8 cellular contexts compared by ENCODE assay signal in genomic region chr2:134244587-134244986, GRCh38. TPM values are rescaled to one million over a fixed set of nuclear protein-coding genes. Genes with fewer than 3 reads are reported as not detected.
DNase-seq lines count a peak whose midpoint lies in the region; ATAC-seq, FAIRE-seq and TF ChIP-seq lines count a peak whose summit lies in the region.

No MANE protein-coding gene starts in this region.

- TF ChIP-seq CTCF in VCaP (conservative IDR thresholded peaks at IDR 0.05) (no peak), mesothelial cell of epicardium (IDR thresholded peaks at IDR 0.05; ENCODE audit: unreplicated experiment) (no peak)

- H3K36me3 Mint-ChIP-seq in activated naive CD8-positive, alpha-beta T cell, result peaks cover 2% of the 10 kb centered on the region
- no peaks in the 10 kb centered on the region for H3K36me3 Mint-ChIP-seq in activated naive CD8-positive, alpha-beta T cell treated with anti-CD3 and anti-CD28 coated beads for 36 hours
- H3K36me3 Mint-ChIP-seq in stimulated activated effector memory CD8-positive, alpha-beta T cell treated with anti-CD3 and anti-CD28 coated beads, Interleukin-12 subunit alpha, Interleukin-12 subunit beta, amount 100 ng/mL, for 72 hours, result peaks cover 6% of the 10 kb centered on the region
- H3K36me3 Mint-ChIP-seq in mesothelial cell of epicardium, result no peaks in the 10 kb centered on the region

- peak overlapping the region; percentile 17; the same call in 1 of the 2 replicates for H3K27ac ChIP-seq in VCaP

- H3K27me3 Mint-ChIP-seq in activated naive CD8-positive, alpha-beta T cell, result no peaks in the 10 kb centered on the region
- H3K27me3 Mint-ChIP-seq in activated naive CD8-positive, alpha-beta T cell treated with anti-CD3 and anti-CD28 coated beads for 36 hours, result no peaks in the 10 kb centered on the region
- H3K27me3 Mint-ChIP-seq in mesothelial cell of epicardium (ENCODE audit: low read depth), result no peaks in the 10 kb centered on the region

- intact Hi-C loops in Right ventricle myocardium superior (cut with DNase I), result no loop called here

- peak overlapping the region; percentile 64 for H3K27ac Mint-ChIP-seq in activated naive CD8-positive, alpha-beta T cell
- no peak overlapping the region for H3K27ac Mint-ChIP-seq in activated naive CD8-positive, alpha-beta T cell treated with anti-CD3 and anti-CD28 coated beads for 36 hours
- H3K27ac Mint-ChIP-seq in stimulated activated effector memory CD8-positive, alpha-beta T cell treated with anti-CD3 and anti-CD28 coated beads, Interleukin-12 subunit alpha, Interleukin-12 subunit beta, amount 100 ng/mL, for 72 hours, result no peak overlapping the region
- no peak overlapping the region for H3K27ac Mint-ChIP-seq in mesothelial cell of epicardium

- no peak overlapping the region for H3K4me3 Mint-ChIP-seq in activated naive CD8-positive, alpha-beta T cell
- H3K4me3 Mint-ChIP-seq in activated naive CD8-positive, alpha-beta T cell treated with anti-CD3 and anti-CD28 coated beads for 36 hours, result no peak overlapping the region
- H3K4me3 Mint-ChIP-seq in stimulated activated effector memory CD8-positive, alpha-beta T cell treated with anti-CD3 and anti-CD28 coated beads, Interleukin-12 subunit alpha, Interleukin-12 subunit beta, amount 100 ng/mL, for 72 hours, result no peak overlapping the region
- no peak overlapping the region for H3K4me3 Mint-ChIP-seq in mesothelial cell of epicardium

- peak; percentile 62 for FAIRE-seq in GM12891 (lab: Jason Lieb, UNC)

- peaks cover 83% of the 10 kb centered on the region for H3K4me1 Mint-ChIP-seq in activated naive CD8-positive, alpha-beta T cell (ENCODE audit: low read depth)
- H3K4me1 Mint-ChIP-seq in activated naive CD8-positive, alpha-beta T cell treated with anti-CD3 and anti-CD28 coated beads for 36 hours, result peaks cover 60% of the 10 kb centered on the region
- peaks cover 67% of the 10 kb centered on the region for H3K4me1 Mint-ChIP-seq in stimulated activated effector memory CD8-positive, alpha-beta T cell treated with anti-CD3 and anti-CD28 coated beads, Interleukin-12 subunit alpha, Interleukin-12 subunit beta, amount 100 ng/mL, for 72 hours
- H3K4me1 Mint-ChIP-seq in mesothelial cell of epicardium, result peaks cover 18% of the 10 kb centered on the region

- no peaks in the 10 kb centered on the region for H3K9me3 Mint-ChIP-seq in activated naive CD8-positive, alpha-beta T cell (ENCODE audit: low read depth)
- no peaks in the 10 kb centered on the region for H3K9me3 Mint-ChIP-seq in activated naive CD8-positive, alpha-beta T cell treated with anti-CD3 and anti-CD28 coated beads for 36 hours
- H3K9me3 Mint-ChIP-seq in stimulated activated effector memory CD8-positive, alpha-beta T cell treated with anti-CD3 and anti-CD28 coated beads, Interleukin-12 subunit alpha, Interleukin-12 subunit beta, amount 100 ng/mL, for 72 hours, result no peaks in the 10 kb centered on the region
- no peaks in the 10 kb centered on the region for H3K9me3 Mint-ChIP-seq in mesothelial cell of epicardium

- DNase-seq in activated naive CD8-positive, alpha-beta T cell treated with anti-CD3 and anti-CD28 coated beads for 36 hours, result no peak
- DNase-seq in GM12891 (ENCODE audit: insufficient read length, low spot score) (no peak), Right ventricle myocardium superior (no peak), mesothelial cell of epicardium (ENCODE audit: low spot score in 2 of 2, unreplicated experiment in 2 of 2) (no peak)
- no peak for DNase-seq in stimulated activated effector memory CD8-positive, alpha-beta T cell treated with anti-CD3 and anti-CD28 coated beads, Interleukin-12 subunit alpha, Interleukin-12 subunit beta, amount 100 ng/mL, for 72 hours (ENCODE audit: low spot score in 2 of 2)
- no peak for DNase-seq in activated effector memory CD4-positive, alpha-beta T cell treated with Interleukin-2 at 50 U/mL for 16 hours

- peak; percentile 72 for ATAC-seq in stimulated activated effector memory CD8-positive, alpha-beta T cell treated with anti-CD3 and anti-CD28 coated beads, Interleukin-12 subunit alpha, Interleukin-12 subunit beta, amount 100 ng/mL, for 72 hours
- no peak for ATAC-seq in Right ventricle myocardium superior (ENCODE audit: poor library complexity)

- no peak for TF ChIP-seq POLR2A in GM12891 (IDR thresholded peaks at IDR 0.05; ENCODE audit: low read depth, low read length)

TF ChIP-seq in GM12891, 5 proteins besides CTCF, POLR2A, EP300 and RAD21:
- no peak for TF ChIP-seq POU2F2 (IDR thresholded peaks at IDR 0.05; ENCODE audit: low read depth, low read length)
- no peak for TF ChIP-seq PAX5 (IDR thresholded peaks at IDR 0.05; ENCODE audit: insufficient read depth, low read length, severe bottlenecking)
- TF ChIP-seq POLR2AphosphoS5 (IDR thresholded peaks at IDR 0.05; ENCODE audit: low read depth, low read length), result no peak
- TF ChIP-seq TAF1 (IDR thresholded peaks at IDR 0.05; ENCODE audit: low read depth, low read length), result no peak
- TF ChIP-seq SPI1 (IDR thresholded peaks at IDR 0.05; ENCODE audit: low read depth, low read length), result no peak

RNA-seq across cellular contexts. Expression of gene MGAT5, which starts 9.3 kb away (rescaled TPM):
- total RNA-seq in activated naive CD8-positive, alpha-beta T cell treated with anti-CD3 and anti-CD28 coated beads for 36 hours, result 10 to 100 TPM; 34.0 to 34.5 TPM
- polyA plus RNA-seq in GM12891 (2012; ENCODE audit: low read depth, missing spikeins), result 27.6 TPM
- total RNA-seq in Right ventricle myocardium superior, result 82.8 TPM
- total RNA-seq in mesothelial cell of epicardium, result 38.2 to 42.9 TPM (median 41.1 TPM) in 3 replicates
